23 cellular contexts compared by ENCODE assay signal in the genomic region with DNA sequence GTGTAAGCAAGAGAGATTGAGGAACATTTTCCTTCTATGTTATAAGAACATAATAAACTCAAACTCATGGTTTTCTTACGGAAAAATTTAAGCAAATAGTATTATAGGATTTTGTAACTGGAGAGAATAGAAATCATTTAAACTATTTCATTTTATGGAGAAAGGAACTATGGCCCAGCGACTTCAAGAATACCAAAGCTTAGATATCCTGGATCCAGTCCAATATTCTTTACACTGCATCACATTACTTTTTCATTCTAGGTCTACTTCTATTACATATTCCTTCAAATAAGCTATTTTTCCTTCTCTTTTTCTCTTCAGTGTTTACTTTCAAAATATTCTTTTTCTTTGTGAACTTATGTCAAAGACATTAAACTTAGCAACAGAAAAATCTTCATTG. TPM values are rescaled to one million over a fixed set of nuclear protein-coding genes. Genes with fewer than 3 reads are reported as not detected.
A peak's percentile ranks its signal among the peaks of the same experiment; 100 is the strongest.
DNase-seq lines count a peak whose midpoint lies in the region; ATAC-seq, FAIRE-seq and TF ChIP-seq lines count a peak whose summit lies in the region.
"Had no signal": no experiment of that assay in that cellular context is flagged by ENCODE, and none has a peak within 500 bp of the region (broad histone marks: within the 10 kb centered on the region; RNA-seq: fewer than 3 reads in every experiment).

No MANE protein-coding gene starts in this region.

- FAIRE-seq in RCC 7860 (lab: Jason Lieb, UNC): peak; percentile 82
- FAIRE-seq: endothelial cell of umbilical vein had no signal

- H3K36me3 Mint-ChIP-seq in osteocyte (ENCODE audit: unreplicated experiment): no peaks in the 10 kb centered on the region

- H3K4me3 Mint-ChIP-seq in osteocyte (ENCODE audit: unreplicated experiment): no peak overlapping the region
- H3K4me3 Mint-ChIP-seq: activated CD4-positive, alpha-beta T cell treated with anti-CD3 and anti-CD28 coated beads, Interleukin-2, amount 10 ng/mL, durations not matched to agents 7 days and 5 days; B cell; stimulated activated naive CD8-positive, alpha-beta T cell treated with anti-CD3 and anti-CD28 coated beads, Interleukin-15, Interleukin-2, amounts not matched to agents 100 ng/mL and 50 ng/mL, for 24 hours had no signal

- no peaks in the 10 kb centered on the region for H3K9me3 Mint-ChIP-seq in osteocyte (ENCODE audit: unreplicated experiment)

- peak overlapping the region; percentile 70 for H3K27ac Mint-ChIP-seq in osteocyte (ENCODE audit: unreplicated experiment)
- H3K27ac Mint-ChIP-seq: activated CD4-positive, alpha-beta T cell treated with anti-CD3 and anti-CD28 coated beads, Interleukin-2, amount 10 ng/mL, durations not matched to agents 7 days and 5 days; B cell; stimulated activated naive CD8-positive, alpha-beta T cell treated with anti-CD3 and anti-CD28 coated beads, Interleukin-15, Interleukin-2, amounts not matched to agents 100 ng/mL and 50 ng/mL, for 24 hours had no signal

- H3K27me3 Mint-ChIP-seq in osteocyte (ENCODE audit: unreplicated experiment): no peaks in the 10 kb centered on the region
- H3K27me3 Mint-ChIP-seq: activated CD4-positive, alpha-beta T cell treated with anti-CD3 and anti-CD28 coated beads, Interleukin-2, amount 10 ng/mL, durations not matched to agents 7 days and 5 days; B cell; stimulated activated naive CD8-positive, alpha-beta T cell treated with anti-CD3 and anti-CD28 coated beads, Interleukin-15, Interleukin-2, amounts not matched to agents 100 ng/mL and 50 ng/mL, for 24 hours had no signal

- DNase-seq in DMS 273 (lab: John Stamatoyannopoulos, UW; ENCODE audit: unreplicated experiment) (peak; percentile 26), DMS 273 treated with DMSO at 0.1 percent for 48 hours (lab: John Stamatoyannopoulos, UW) (no peak), RCC 7860 (ENCODE audit: low spot score) (peak; percentile 21), dedifferentiated amniotic fluid mesenchymal stem cell (ENCODE audit: extremely low spot score) (peak; percentile 41), osteocyte (ENCODE audit: extremely low spot score, unreplicated experiment) (no peak), NCI-H2107 (lab: John Stamatoyannopoulos, UW) (no peak), globus pallidus (ENCODE audit: low spot score) (no peak)
- DNase-seq: activated CD4-positive, alpha-beta T cell treated with anti-CD3 and anti-CD28 coated beads, Interleukin-2, amount 10 ng/mL, durations not matched to agents 7 days and 5 days; dorsolateral prefrontal cortex; foreskin melanocyte; GOT3; hypothalamus; islet precursor cell; mammary epithelial cell; MV-4-11; NCI-H187; retina; stimulated activated CD4-positive, alpha-beta T cell treated with anti-CD3 and anti-CD28 coated beads, Interleukin-4, amount 100 ng/mL, for 24 hours; T-helper 2 cell had no signal

- TF ChIP-seq CTCF in osteocyte (IDR thresholded peaks at IDR 0.05): no peak

- H3K4me1 Mint-ChIP-seq in osteocyte (ENCODE audit: unreplicated experiment): peaks cover 42% of the 10 kb centered on the region

- no peak for ATAC-seq in HG02852 (IDR thresholded peaks at IDR 0.05; ENCODE audit: unreplicated experiment)

RNA-seq across cellular contexts. Expression of gene KPNA4, which starts 20.5 kb away (rescaled TPM):
- 56.6 and 57.7 TPM in 2 replicates for total RNA-seq in osteocyte

Comparison
In these comparisons a context has a peak if more than half of its experiments do, and no peak if none do; other contexts are left out.
1. DNase-seq: peak in DMS 273 (single experiment), RCC 7860 (single experiment) and dedifferentiated amniotic fluid mesenchymal stem cell (single experiment); none in DMS 273 treated with DMSO at 0.1 percent for 48 hours (single experiment), osteocyte (single experiment), NCI-H2107 (single experiment) and globus pallidus (single experiment).